21 cellular contexts compared by ENCODE assay signal in the genomic region with DNA sequence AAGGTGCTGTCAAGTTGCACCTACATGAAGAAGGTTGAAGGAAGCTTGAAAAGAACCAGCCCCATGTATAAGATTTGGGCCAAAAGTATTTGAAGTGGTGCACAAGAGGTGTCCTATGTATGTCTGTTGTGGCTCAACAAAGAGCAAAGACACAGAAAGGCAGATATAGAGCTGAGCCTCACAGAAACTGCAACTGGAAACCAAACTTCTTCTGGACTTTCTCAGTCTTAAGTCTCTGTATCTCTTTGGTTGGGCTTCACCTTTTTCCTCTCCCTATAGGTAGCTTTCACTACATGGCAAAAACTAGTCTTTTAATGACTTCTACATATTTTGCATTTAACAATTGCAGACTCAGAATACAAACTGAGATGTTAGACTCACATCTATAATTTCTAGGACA. TPM values are rescaled to one million over a fixed set of nuclear protein-coding genes. Genes with fewer than 3 reads are reported as not detected.
DNase-seq lines count a peak whose midpoint lies in the region; ATAC-seq and TF ChIP-seq lines count a peak whose summit lies in the region.
"Had no signal": no experiment of that assay in that cellular context is flagged by ENCODE, and none has a peak within 500 bp of the region (broad histone marks: within the 10 kb centered on the region; RNA-seq: fewer than 3 reads in every experiment).

No MANE protein-coding gene starts in this region.

- TF ChIP-seq CTCF in GM12865 (IDR thresholded peaks at IDR 0.05; ENCODE audit: insufficient read depth, low read depth, low read length, missing control alignments) (no peak), foreskin keratinocyte (conservative IDR thresholded peaks at IDR 0.05) (no peak)

- DNase-seq in GM12865 (ENCODE audit: low read depth): peak; percentile 24
- DNase-seq in foreskin keratinocyte: no peak
- DNase-seq in stimulated activated CD4-positive, alpha-beta T cell treated with anti-CD3 and anti-CD28 coated beads, Interleukin-1b, Interleukin-23, amount 100 ng/mL, for 48 hours: no peak
- no peak for DNase-seq in NCI-H2171 treated with DMSO at 0.1 percent for 48 hours (lab: John Stamatoyannopoulos, UW)
- DNase-seq: 8988T, DND-41, H7, HFFc6, Karpas-422, NCI-H1092, NCI-H1436 treated with DMSO at 0.1 percent for 48 hours, NCI-H2029, NCI-H446 treated with DMSO at 0.1 percent for 48 hours, NCI-H69, SJCRH30, T-helper 17 cell had no signal

- H3K27me3 ChIP-seq in foreskin keratinocyte: peaks cover 4% of the 10 kb centered on the region
- H3K27me3 ChIP-seq: SJCRH30 had no signal

- no peak overlapping the region for H3K4me3 ChIP-seq in GM12865 (ENCODE audit: low read depth, low read length)
- H3K4me3 ChIP-seq: SJCRH30 had no signal

- no peak overlapping the region for H3K27ac ChIP-seq in foreskin keratinocyte
- H3K27ac ChIP-seq: SJCRH30 had no signal

- H3K4me1 ChIP-seq in foreskin keratinocyte: no peaks in the 10 kb centered on the region

- peak; percentile 72 for ATAC-seq in GM19324 (IDR thresholded peaks at IDR 0.05; ENCODE audit: low FRiP score, unreplicated experiment)
- peak; percentile 64 for ATAC-seq in GM21786 (IDR thresholded peaks at IDR 0.05; ENCODE audit: unreplicated experiment)
- peak; percentile 38 for ATAC-seq in HG03175 (IDR thresholded peaks at IDR 0.05; ENCODE audit: unreplicated experiment)
- ATAC-seq in foreskin keratinocyte: no peak
- no peak for ATAC-seq in HG02885 (IDR thresholded peaks at IDR 0.05; ENCODE audit: poor library complexity, unreplicated experiment)
- ATAC-seq: Panc1, T-helper 17 cell had no signal

RNA-seq across cellular contexts. Expression of a gene that starts 8.8 kb away (rescaled TPM):
- total RNA-seq in foreskin keratinocyte: 27.2 and 29.1 TPM in 2 replicates
- 47.3 and 48.4 TPM in 2 replicates for polyA plus RNA-seq in foreskin keratinocyte

Comparison
In these comparisons a context has a peak if more than half of its experiments do, and no peak if none do; other contexts are left out.
1. ATAC-seq: peak in GM19324 (single experiment), GM21786 (single experiment) and HG03175 (single experiment); none in foreskin keratinocyte (single experiment) and HG02885 (single experiment).